22 cellular contexts compared by ENCODE assay signal in genomic region chr5:132289097-132289496, GRCh38.
"Had no signal": no experiment of that assay in that cellular context is flagged by ENCODE, and none has a peak within 500 bp of the region (broad histone marks: within the 10 kb centered on the region; RNA-seq: fewer than 3 reads in every experiment).

No MANE protein-coding gene starts in this region.

- H3K4me3 ChIP-seq: colonic mucosa, lung, mucosa of descending colon, smooth muscle cell, stomach, thyroid gland, vagina had no signal

- H3K36me3 ChIP-seq: colonic mucosa, stomach, thyroid gland, vagina had no signal

- H3K27ac ChIP-seq: colonic mucosa, epithelial cell of prostate, parathyroid adenoma, stomach, thyroid gland, vagina had no signal

- ATAC-seq: esophagus mucosa; mucosa of descending colon; sciatic nerve; stimulated activated effector memory CD8-positive, alpha-beta T cell treated with anti-CD3 and anti-CD28 coated beads, Interleukin-12 subunit alpha, Interleukin-12 subunit beta, amount 100 ng/mL, for 72 hours had no signal

- DNase-seq: colonic mucosa; effector CD8-positive, alpha-beta T cell; endodermal cell; mesenchymal stem cell; naive B cell; occipital lobe; stimulated activated CD4-positive, alpha-beta T cell treated with anti-CD3 and anti-CD28 coated beads, Interleukin-12 subunit alpha, Interleukin-12 subunit beta, amount 100 ng/mL, for 4 hours; stimulated activated CD4-positive, alpha-beta T cell treated with anti-CD3 and anti-CD28 coated beads, Interleukin-1b, Interleukin-23, amount 100 ng/mL, for 48 hours; stimulated activated CD4-positive, alpha-beta T cell treated with anti-CD3 and anti-CD28 coated beads, Interleukin-4, amount 100 ng/mL, for 1 hour; stimulated activated naive CD4-positive, alpha-beta T cell treated with Interleukin-2 at 50 U/mL for 16 hours; stomach; thyroid gland; trophoblast cell had no signal

- H3K27me3 ChIP-seq: colonic mucosa, stomach, thyroid gland, vagina had no signal

- H3K9me3 ChIP-seq: colonic mucosa, mucosa of descending colon, stomach, thyroid gland, vagina had no signal
